26 cellular contexts compared by ENCODE assay signal in the genomic region with DNA sequence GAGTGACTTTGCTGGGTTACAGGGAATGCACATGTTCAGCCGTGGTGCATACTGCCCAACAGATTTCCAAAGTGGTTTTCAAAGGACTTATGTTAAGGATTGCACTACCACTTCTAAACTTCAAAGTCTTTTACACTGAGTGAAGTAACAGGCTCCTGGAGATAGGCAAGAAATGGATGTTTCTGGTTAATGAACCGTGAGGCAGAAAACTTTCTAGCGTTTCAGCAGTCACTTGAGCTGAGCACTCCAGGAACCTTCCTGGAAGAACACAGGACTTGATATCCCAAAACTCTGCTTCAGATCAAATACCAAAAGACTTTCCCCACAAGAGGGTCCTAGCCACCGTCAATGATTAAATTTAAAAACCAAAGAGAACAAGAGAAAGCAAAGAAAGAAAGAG.
"Had no signal": no experiment of that assay in that cellular context is flagged by ENCODE, and none has a peak within 500 bp of the region (broad histone marks: within the 10 kb centered on the region; RNA-seq: fewer than 3 reads in every experiment).

No MANE protein-coding gene starts in this region.

- H3K27ac ChIP-seq: dorsolateral prefrontal cortex, heart right ventricle, lower lobe of right lung, neutrophil, right atrium auricular region, tibial artery had no signal

- H3K36me3 ChIP-seq: esophagus squamous epithelium, heart right ventricle, lower lobe of right lung, neutrophil, pancreas, right atrium auricular region, tibial artery had no signal

- DNase-seq: central memory CD4-positive, alpha-beta T cell; dorsolateral prefrontal cortex; effector CD8-positive, alpha-beta T cell; esophagus squamous epithelium; foreskin melanocyte; glutamatergic neuron; heart right ventricle; hippocampal formation; immature natural killer cell; islet precursor cell; left cardiac atrium; left ventricle myocardium superior; lower lobe of right lung; naive thymus-derived CD8-positive, alpha-beta T cell; stimulated activated CD4-positive, alpha-beta T cell treated with anti-CD3 and anti-CD28 coated beads, Interleukin-12 subunit alpha, Interleukin-12 subunit beta, amount 100 ng/mL, for 4 hours; stimulated activated CD4-positive, alpha-beta T cell treated with anti-CD3 and anti-CD28 coated beads, Interleukin-1b, Interleukin-23, amount 100 ng/mL, for 48 hours; stimulated activated CD4-positive, alpha-beta T cell treated with anti-CD3 and anti-CD28 coated beads, Interleukin-4, amount 100 ng/mL, for 1 hour; stimulated activated CD8-positive, alpha-beta memory T cell treated with anti-CD3 and anti-CD28 coated beads, Interleukin-4, amount 100 ng/mL, for 48 hours; stimulated activated naive CD4-positive, alpha-beta T cell; stimulated activated naive CD8-positive, alpha-beta T cell treated with anti-CD3 and anti-CD28 coated beads, Interleukin-15, amount 100 ng/mL, for 72 hours; tibial artery had no signal

- ATAC-seq: left cardiac atrium; left ventricle myocardium superior; naive thymus-derived CD8-positive, alpha-beta T cell; sciatic nerve; stimulated activated naive CD8-positive, alpha-beta T cell treated with anti-CD3 and anti-CD28 coated beads, Interleukin-15, amount 100 ng/mL, for 72 hours had no signal

- H3K4me1 ChIP-seq: heart right ventricle, lower lobe of right lung, right atrium auricular region, tibial artery had no signal

- H3K27me3 ChIP-seq: dorsolateral prefrontal cortex, esophagus squamous epithelium, heart right ventricle, neutrophil, pancreas, right atrium auricular region, tibial artery had no signal

- H3K4me3 ChIP-seq: dorsolateral prefrontal cortex, esophagus squamous epithelium, heart right ventricle, lower lobe of right lung, pancreas, right atrium auricular region, smooth muscle cell, tibial artery had no signal

- H3K9me3 ChIP-seq: esophagus squamous epithelium, lower lobe of right lung, neutrophil, pancreas, right atrium auricular region, tibial artery had no signal
